ENCODE assay signal across 8 cellular contexts in genomic region chr15:57537072-57537471, GRCh38. TPM values are rescaled to one million over a fixed set of nuclear protein-coding genes. Genes with fewer than 3 reads are reported as not detected.
DNase-seq lines count a peak whose midpoint lies in the region; ATAC-seq, FAIRE-seq and TF ChIP-seq lines count a peak whose summit lies in the region.

No MANE protein-coding gene starts in this region.

- H3K36me3 ChIP-seq in adrenal gland (replicated peaks in 1 of 2) (no peaks in the 10 kb centered on the region), esophagus squamous epithelium (no peaks in the 10 kb centered on the region)

- peaks cover 24 to 37% of the 10 kb centered on the region in 2 donors for H3K4me1 ChIP-seq in adrenal gland (replicated peaks in 1 of 2)
- peaks cover 0 to 11% (median 0%) of the 10 kb centered on the region in 3 donors for H3K4me1 ChIP-seq in esophagus squamous epithelium

- H3K27ac ChIP-seq in adrenal gland (peak overlapping the region in 3 of 5 donors; percentile 56 to 66 (median 62)), esophagus squamous epithelium (no peak overlapping the region)

- TF ChIP-seq CTCF in adrenal gland (IDR thresholded peaks at IDR 0.05), result peak in 4 of 6 experiments; percentile 8 to 28 (median 25)
- TF ChIP-seq CTCF in esophagus squamous epithelium (IDR thresholded peaks at IDR 0.05), result no peak

- H3K27ac Mint-ChIP-seq in T-helper 17 cell, result no peak overlapping the region

- intact Hi-C loops in adrenal gland (cut with DNase I) (no loop called here), esophagus squamous epithelium (cut with DNase I) (no loop called here)

- H3K4me3 Mint-ChIP-seq in T-helper 17 cell, result no peak overlapping the region

- H3K4me3 ChIP-seq in adrenal gland (no peak overlapping the region), esophagus squamous epithelium (no peak overlapping the region)

- 56 to 60% (median 59%) methylated on average over 6 to 7 of the region's 7 CpGs for WGBS in adrenal gland, 4 donors
- WGBS in esophagus squamous epithelium, 2 donors, result 66 to 74% methylated on average over 5 to 7 of the region's 7 CpGs

- peaks cover 3% of the 10 kb centered on the region for H3K4me1 Mint-ChIP-seq in T-helper 17 cell

- no peaks in the 10 kb centered on the region for H3K27me3 ChIP-seq in adrenal gland
- H3K27me3 ChIP-seq in esophagus squamous epithelium, result no peaks in the 10 kb centered on the region

- ATAC-seq in GM18520 (IDR thresholded peaks at IDR 0.05; ENCODE audit: unreplicated experiment), result no peak
- ATAC-seq in GM18867 (IDR thresholded peaks at IDR 0.05; ENCODE audit: unreplicated experiment), result no peak
- ATAC-seq in T-helper 17 cell, result no peak

- peak; percentile 65 for DNase-seq in AG08396 (ENCODE audit: low spot score)
- peak; percentile 29 for DNase-seq in HTR-8/SVneo (ENCODE audit: insufficient read length, low spot score)
- peak; percentile 78 to 92 (median 90) for DNase-seq in adrenal gland
- peak; percentile 72 for DNase-seq in left kidney (ENCODE audit: low read depth, low spot score)
- no peak for DNase-seq in T-helper 17 cell
- DNase-seq in esophagus squamous epithelium (lab: John Stamatoyannopoulos, UW), result no peak

- peaks cover 48% of the 10 kb centered on the region for H3K27me3 Mint-ChIP-seq in T-helper 17 cell

- FAIRE-seq in HTR-8/SVneo (lab: Jason Lieb, UNC), result no peak

- H3K9me3 ChIP-seq in adrenal gland (replicated peaks in 1 of 3) (no peaks in the 10 kb centered on the region), T-helper 17 cell (ENCODE audit: control insufficient read depth, low read length, poor library complexity, severe bottlenecking) (no peaks in the 10 kb centered on the region), esophagus squamous epithelium (no peaks in the 10 kb centered on the region)

- no peak for TF ChIP-seq POLR2A in adrenal gland (IDR thresholded peaks at IDR 0.05)
- TF ChIP-seq POLR2A in esophagus squamous epithelium (IDR thresholded peaks at IDR 0.05), result no peak

- H3K36me3 Mint-ChIP-seq in T-helper 17 cell (ENCODE audit: low read depth), result no peaks in the 10 kb centered on the region

RNA-seq across cellular contexts. Expression of gene MYZAP, which starts 54.6 kb away (rescaled TPM):
- total RNA-seq in adrenal gland (100 to 1,000 TPM in 2 of 8 donors, 10 to 100 TPM in 6; 46.2 to 176 (median 76.5) TPM), T-helper 17 cell (1 to 10 TPM in 1 of 2 donors, under 1 TPM in 1; 0.15 to 6.2 TPM), esophagus squamous epithelium (10 to 100 TPM; 21.2 to 36.0 (median 26.5) TPM)
- polyA plus RNA-seq in adrenal gland, result 100 to 1,000 TPM in 1 of 3 donors, 10 to 100 TPM in 2; 21.4 to 125 (median 24.8) TPM

Comparison
In these comparisons a context has a peak if more than half of its experiments do, and no peak if none do; other contexts are left out.
1. DNase-seq: peak in AG08396 (single experiment), HTR-8/SVneo (single experiment), adrenal gland (7 of 7) and left kidney (single experiment); none in T-helper 17 cell (0 of 3) and esophagus squamous epithelium (single experiment).
2. H3K27ac ChIP-seq: peak in adrenal gland (3 of 5); none in esophagus squamous epithelium (0 of 4).
3. CTCF ChIP-seq: peak in adrenal gland (4 of 6); none in esophagus squamous epithelium (0 of 6).